Comparison of ENCODE assay signal across 9 cellular contexts in genomic region chr3:48845170-48845569, GRCh38. TPM values are rescaled to one million over a fixed set of nuclear protein-coding genes. Genes with fewer than 3 reads are reported as not detected.
DNase-seq lines count a peak whose midpoint lies in the region; ATAC-seq and FAIRE-seq lines count a peak whose summit lies in the region.
"Had no signal": no experiment of that assay in that cellular context is flagged by ENCODE, and none has a peak within 500 bp of the region (broad histone marks: within the 10 kb centered on the region; RNA-seq: fewer than 3 reads in every experiment).

No MANE protein-coding gene starts in this region.

- no peak for ATAC-seq in activated T-cell treated with anti-CD3 and anti-CD28 coated beads, Interleukin-2, amount 50 U/mL, for 72 hours (replicated peaks in 1 of 2)
- ATAC-seq in stimulated activated effector memory CD8-positive, alpha-beta T cell treated with anti-CD3 and anti-CD28 coated beads, Interleukin-12 subunit alpha, Interleukin-12 subunit beta, amount 100 ng/mL, for 72 hours = no peak
- no peak for ATAC-seq in GM18517 (IDR thresholded peaks at IDR 0.05; ENCODE audit: unreplicated experiment)

- peaks cover 3% of the 10 kb centered on the region in 2 donors for H3K36me3 Mint-ChIP-seq in activated T-cell treated with anti-CD3 and anti-CD28 coated beads, Interleukin-2, amount 50 U/mL, for 72 hours (ENCODE audit: insufficient read depth in 2 of 2)
- H3K36me3 Mint-ChIP-seq in stimulated activated effector memory CD8-positive, alpha-beta T cell treated with anti-CD3 and anti-CD28 coated beads, Interleukin-12 subunit alpha, Interleukin-12 subunit beta, amount 100 ng/mL, for 72 hours = no peaks in the 10 kb centered on the region

- peak; percentile 89 for FAIRE-seq in RCC 7860 (lab: Jason Lieb, UNC)

- no peaks in the 10 kb centered on the region for H3K9me3 Mint-ChIP-seq in activated T-cell treated with anti-CD3 and anti-CD28 coated beads, Interleukin-2, amount 50 U/mL, for 72 hours
- no peaks in the 10 kb centered on the region for H3K9me3 Mint-ChIP-seq in stimulated activated effector memory CD8-positive, alpha-beta T cell treated with anti-CD3 and anti-CD28 coated beads, Interleukin-12 subunit alpha, Interleukin-12 subunit beta, amount 100 ng/mL, for 72 hours

- H3K4me3 Mint-ChIP-seq in activated T-cell treated with anti-CD3 and anti-CD28 coated beads, Interleukin-2, amount 50 U/mL, for 72 hours = peak overlapping the region; percentile 51 to 94
- peak overlapping the region; percentile 88 for H3K4me3 Mint-ChIP-seq in stimulated activated effector memory CD8-positive, alpha-beta T cell treated with anti-CD3 and anti-CD28 coated beads, Interleukin-12 subunit alpha, Interleukin-12 subunit beta, amount 100 ng/mL, for 72 hours

- intact Hi-C loops in posterior cingulate gyrus (cut with DNase I) = loop anchor here (10.0 kb wide), 1 partner anchor 100 kb away; no protein-coding TSS in a partner anchor

- H3K27ac Mint-ChIP-seq in activated T-cell treated with anti-CD3 and anti-CD28 coated beads, Interleukin-2, amount 50 U/mL, for 72 hours = peak overlapping the region; percentile 19
- peak overlapping the region; percentile 43 for H3K27ac Mint-ChIP-seq in stimulated activated effector memory CD8-positive, alpha-beta T cell treated with anti-CD3 and anti-CD28 coated beads, Interleukin-12 subunit alpha, Interleukin-12 subunit beta, amount 100 ng/mL, for 72 hours

- no peak for DNase-seq in activated T-cell treated with anti-CD3 and anti-CD28 coated beads, Interleukin-2, amount 50 U/mL, for 72 hours
- DNase-seq in activated T-cell treated with anti-CD3 and anti-CD28 coated beads for 4 hours (no peak), RCC 7860 (ENCODE audit: low spot score) (peak; percentile 50), fibroblast of peridontal ligament (ENCODE audit: extremely low read depth) (peak; percentile 40), NCI-H1436 treated with DMSO at 0.1 percent for 48 hours (lab: John Stamatoyannopoulos, UW) (no peak), posterior cingulate gyrus (no peak)
- DNase-seq in stimulated activated effector memory CD8-positive, alpha-beta T cell treated with anti-CD3 and anti-CD28 coated beads, Interleukin-12 subunit alpha, Interleukin-12 subunit beta, amount 100 ng/mL, for 72 hours (ENCODE audit: low spot score in 2 of 2) = no peak
- DNase-seq: cerebellar nuclear complex had no signal

- no peaks in the 10 kb centered on the region for H3K27me3 Mint-ChIP-seq in activated T-cell treated with anti-CD3 and anti-CD28 coated beads, Interleukin-2, amount 50 U/mL, for 72 hours (ENCODE audit: low read depth)

- H3K4me1 Mint-ChIP-seq in activated T-cell treated with anti-CD3 and anti-CD28 coated beads, Interleukin-2, amount 50 U/mL, for 72 hours (ENCODE audit: low read depth) = peaks cover 28% of the 10 kb centered on the region
- peaks cover 9% of the 10 kb centered on the region for H3K4me1 Mint-ChIP-seq in stimulated activated effector memory CD8-positive, alpha-beta T cell treated with anti-CD3 and anti-CD28 coated beads, Interleukin-12 subunit alpha, Interleukin-12 subunit beta, amount 100 ng/mL, for 72 hours

RNA-seq across cellular contexts. Expression of gene PRKAR2A, which starts 2.5 kb away (rescaled TPM):
- total RNA-seq in activated T-cell treated with anti-CD3 and anti-CD28 coated beads, Interleukin-2, amount 50 U/mL, for 72 hours = 10 to 100 TPM; 23.0 to 35.7 TPM

RNA-seq across cellular contexts. Expression of gene SLC25A20, which starts 53.5 kb away (rescaled TPM):
- 10 to 100 TPM; 23.6 to 29.3 TPM for total RNA-seq in activated T-cell treated with anti-CD3 and anti-CD28 coated beads, Interleukin-2, amount 50 U/mL, for 72 hours

Comparison
In these comparisons a context has a peak if more than half of its experiments do, and no peak if none do; other contexts are left out.
1. DNase-seq: peak in RCC 7860 (single experiment) and fibroblast of peridontal ligament (single experiment); none in activated T-cell treated with anti-CD3 and anti-CD28 coated beads, Interleukin-2, amount 50 U/mL, for 72 hours (0 of 2), activated T-cell treated with anti-CD3 and anti-CD28 coated beads for 4 hours (single experiment), stimulated activated effector memory CD8-positive, alpha-beta T cell treated with anti-CD3 and anti-CD28 coated beads, Interleukin-12 subunit alpha, Interleukin-12 subunit beta, amount 100 ng/mL, for 72 hours (0 of 2), NCI-H1436 treated with DMSO at 0.1 percent for 48 hours (single experiment) and posterior cingulate gyrus (0 of 10).